In the genomic region with DNA sequence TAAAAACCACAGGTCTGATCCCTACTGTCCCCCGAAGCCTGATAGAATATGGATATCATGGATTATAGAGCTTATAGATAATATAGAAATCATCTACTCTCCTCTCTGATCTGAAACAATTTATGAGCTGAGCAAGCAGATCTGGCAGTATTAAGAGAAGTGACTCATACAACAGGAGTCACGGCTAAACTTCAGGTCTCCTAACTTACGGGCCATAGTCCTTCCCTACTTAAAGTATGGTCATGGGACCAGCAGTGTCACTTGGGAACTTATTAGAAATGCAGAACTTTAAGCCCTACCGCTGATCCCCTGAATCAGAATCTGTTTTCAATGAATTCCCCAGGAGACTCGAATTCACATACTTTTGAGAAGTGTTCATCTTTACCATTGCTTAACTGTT, we compare ENCODE assay signal across 24 cellular contexts.
DNase-seq lines count a peak whose midpoint lies in the region; ATAC-seq, FAIRE-seq and TF ChIP-seq lines count a peak whose summit lies in the region.
"Had no signal": no experiment of that assay in that cellular context is flagged by ENCODE, and none has a peak within 500 bp of the region (broad histone marks: within the 10 kb centered on the region; RNA-seq: fewer than 3 reads in every experiment).

No MANE protein-coding gene starts in this region.

- H3K36me3 Mint-ChIP-seq in mesothelial cell of epicardium = no peaks in the 10 kb centered on the region
- H3K36me3 Mint-ChIP-seq: CD8-positive, alpha-beta T cell had no signal

- ATAC-seq in HG03521 (IDR thresholded peaks at IDR 0.05; ENCODE audit: unreplicated experiment) = no peak
- ATAC-seq: CD8-positive, alpha-beta T cell; GM12878; K562; Panc1; SK-N-SH treated with all-trans-retinoic acid at 6 μM for 48 hours had no signal

- no peaks in the 10 kb centered on the region for H3K4me1 ChIP-seq in PC-9 (replicated peaks; ENCODE audit: insufficient read depth)
- H3K4me1 ChIP-seq: BLaER1 had no signal

- H3K9me2 ChIP-seq in PC-9 (ENCODE audit: insufficient read depth) = no peaks in the 10 kb centered on the region

- no peak overlapping the region for H2AFZ ChIP-seq in PC-9

- H3K4me3 ChIP-seq in PC-9 = no peak overlapping the region
- H3K4me3 ChIP-seq: BLaER1, GM12878, K562 had no signal

- no peak for TF ChIP-seq POLR2A in GM12891 (IDR thresholded peaks at IDR 0.05; ENCODE audit: low read depth, low read length)

- H3K27ac Mint-ChIP-seq in mesothelial cell of epicardium = peak overlapping the region; percentile 19
- H3K27ac Mint-ChIP-seq: CD8-positive, alpha-beta T cell had no signal

- no peak overlapping the region for H3K4me2 ChIP-seq in PC-9
- H3K4me2 ChIP-seq: BLaER1 had no signal

- no peak overlapping the region for H3K4me3 Mint-ChIP-seq in mesothelial cell of epicardium
- H3K4me3 Mint-ChIP-seq: CD8-positive, alpha-beta T cell had no signal

- CTCF ChIA-PET in PC-9 (lab: Charles Lee) = no interaction called here

- no peaks in the 10 kb centered on the region for H3K27me3 Mint-ChIP-seq in mesothelial cell of epicardium (ENCODE audit: low read depth)

- H3K27me3 ChIP-seq in PC-9 (ENCODE audit: insufficient read depth, low read depth) = no peaks in the 10 kb centered on the region
- H3K27me3 ChIP-seq: BLaER1 had no signal

- H3K36me3 ChIP-seq in PC-9 (ENCODE audit: low read depth) = no peaks in the 10 kb centered on the region
- H3K36me3 ChIP-seq: BLaER1 had no signal

- POLR2A ChIA-PET in PC-9 (lab: Charles Lee; ENCODE audit: unreplicated experiment) = no interaction called here

- no peaks in the 10 kb centered on the region for H3K79me2 ChIP-seq in PC-9 (ENCODE audit: low read depth)

- DNase-seq in A172 (ENCODE audit: low spot score) = peak; percentile 36
- peak; percentile 22 for DNase-seq in HT-29 (ENCODE audit: low spot score)
- peak; percentile 35 for DNase-seq in astrocyte of the hippocampus (ENCODE audit: low read depth, low spot score)
- DNase-seq in mesothelial cell of epicardium (ENCODE audit: low spot score in 2 of 2, unreplicated experiment in 2 of 2) = no peak
- DNase-seq in PC-9 = no peak
- DNase-seq in GM12891 (ENCODE audit: insufficient read length, low spot score) = no peak
- DNase-seq in glomerular visceral epithelial cell (ENCODE audit: extremely low spot score) = no peak
- DNase-seq: 8988T; CD8-positive, alpha-beta T cell; DMS79; GDM1; NCI-H1436 treated with DMSO at 0.1 percent for 48 hours; NCI-H2029 treated with DMSO at 0.1 percent for 48 hours; NCI-H748 treated with DMSO at 0.1 percent for 48 hours; SHP77 had no signal

- H3K4me1 Mint-ChIP-seq in mesothelial cell of epicardium = peaks cover 16% of the 10 kb centered on the region

- H3F3A ChIP-seq in PC-9 (ENCODE audit: insufficient read depth, low read depth) = no peaks in the 10 kb centered on the region

- H3K9me3 ChIP-seq in PC-9 (ENCODE audit: insufficient read depth, low read depth) = no peaks in the 10 kb centered on the region
- H3K9me3 ChIP-seq: BLaER1 had no signal

- intact Hi-C loops in PC-9 (cut with micrococcal nuclease; ENCODE audit: unreplicated experiment) = no loop called here

- no peak for TF ChIP-seq CTCF in mesothelial cell of epicardium (IDR thresholded peaks at IDR 0.05; ENCODE audit: unreplicated experiment)
- TF ChIP-seq CTCF in PC-9 (conservative IDR thresholded peaks at IDR 0.05) = no peak

- no peaks in the 10 kb centered on the region for H3K9me3 Mint-ChIP-seq in mesothelial cell of epicardium
- H3K9me3 Mint-ChIP-seq: CD8-positive, alpha-beta T cell had no signal

- H4K20me1 ChIP-seq in PC-9 (ENCODE audit: insufficient read depth) = no peaks in the 10 kb centered on the region
- H4K20me1 ChIP-seq: BLaER1 had no signal

- no TSS peak for BruUV-seq in PC-9 (replicated peaks; lab: Mats Ljungman, UMichigan)

- no peak overlapping the region for H3K27ac ChIP-seq in PC-9
- H3K27ac ChIP-seq: BLaER1, HL-60 had no signal

- no peak for FAIRE-seq in GM12891 (lab: Jason Lieb, UNC)
- FAIRE-seq: D721Med, GM12878, H54, K562 had no signal

TF ChIP-seq in GM12891, 5 proteins besides CTCF, POLR2A, EP300 and RAD21:
- TF ChIP-seq PAX5 (IDR thresholded peaks at IDR 0.05; ENCODE audit: insufficient read depth, low read length, severe bottlenecking) (no peak), POU2F2 (IDR thresholded peaks at IDR 0.05; ENCODE audit: low read depth, low read length) (no peak), SPI1 (IDR thresholded peaks at IDR 0.05; ENCODE audit: low read depth, low read length) (no peak), TAF1 (IDR thresholded peaks at IDR 0.05; ENCODE audit: low read depth, low read length) (no peak), POLR2AphosphoS5 (IDR thresholded peaks at IDR 0.05; ENCODE audit: low read depth, low read length) (no peak)

Comparison
In these comparisons a context has a peak if more than half of its experiments do, and no peak if none do; other contexts are left out.
1. DNase-seq: peak in A172 (single experiment), HT-29 (single experiment) and astrocyte of the hippocampus (single experiment); none in mesothelial cell of epicardium (0 of 2), PC-9 (0 of 2), GM12891 (single experiment) and glomerular visceral epithelial cell (single experiment).